In genomic region chr18:22378672-22379282, GRCh38 we compare ENCODE assay signal across 8 cellular contexts. TPM values are rescaled to one million over a fixed set of nuclear protein-coding genes. Genes with fewer than 3 reads are reported as not detected.
DNase-seq lines count a peak whose midpoint lies in the region; ATAC-seq lines count a peak whose summit lies in the region.

No MANE protein-coding gene starts in this region.

- intact Hi-C loops in posterior cingulate gyrus (cut with DNase I) = no loop called here

- ATAC-seq in GM19467 (IDR thresholded peaks at IDR 0.05; ENCODE audit: unreplicated experiment) = peak; percentile 59
- peak; percentile 36 for ATAC-seq in stimulated activated naive CD8-positive, alpha-beta T cell treated with anti-CD3 and anti-CD28 coated beads, Interleukin-15, Interleukin-2, amounts not matched to agents 100 U/mL and 50 U/mL, for 24 hours

- DNase-seq in AG08396 (ENCODE audit: low spot score) (peak; percentile 46), SK-N-DZ (ENCODE audit: low spot score) (peak; percentile 3), foreskin melanocyte (peak; percentile 3), posterior cingulate gyrus (no peak), T-helper 9 cell (no peak)
- DNase-seq in stimulated activated naive CD8-positive, alpha-beta T cell treated with anti-CD3 and anti-CD28 coated beads, Interleukin-15, Interleukin-2, amounts not matched to agents 100 U/mL and 50 U/mL, for 24 hours = no peak
- no peak for DNase-seq in activated CD4-positive, CD25-positive, alpha-beta regulatory T cell treated with anti-CD3 and anti-CD28 coated beads, Interleukin-2, amount 50 U/mL, for 72 hours

RNA-seq across cellular contexts. Expression of gene CTAGE1, which starts 38.9 kb away (rescaled TPM):
- not detected in 2 replicates for polyA plus RNA-seq in SK-N-DZ (2014; cell fraction: cytosol; rRNA removed)
- polyA plus RNA-seq in SK-N-DZ (2014; cell fraction: nucleus; rRNA removed) = not detected in 2 replicates

Comparison
In these comparisons a context has a peak if more than half of its experiments do, and no peak if none do; other contexts are left out.
1. DNase-seq: peak in AG08396 (single experiment), SK-N-DZ (single experiment) and foreskin melanocyte (single experiment); none in stimulated activated naive CD8-positive, alpha-beta T cell treated with anti-CD3 and anti-CD28 coated beads, Interleukin-15, Interleukin-2, amounts not matched to agents 100 U/mL and 50 U/mL, for 24 hours (single experiment), posterior cingulate gyrus (0 of 10), T-helper 9 cell (single experiment) and activated CD4-positive, CD25-positive, alpha-beta regulatory T cell treated with anti-CD3 and anti-CD28 coated beads, Interleukin-2, amount 50 U/mL, for 72 hours (single experiment).